Comparison of ENCODE assay signal across 1 cellular context in the genomic region with DNA sequence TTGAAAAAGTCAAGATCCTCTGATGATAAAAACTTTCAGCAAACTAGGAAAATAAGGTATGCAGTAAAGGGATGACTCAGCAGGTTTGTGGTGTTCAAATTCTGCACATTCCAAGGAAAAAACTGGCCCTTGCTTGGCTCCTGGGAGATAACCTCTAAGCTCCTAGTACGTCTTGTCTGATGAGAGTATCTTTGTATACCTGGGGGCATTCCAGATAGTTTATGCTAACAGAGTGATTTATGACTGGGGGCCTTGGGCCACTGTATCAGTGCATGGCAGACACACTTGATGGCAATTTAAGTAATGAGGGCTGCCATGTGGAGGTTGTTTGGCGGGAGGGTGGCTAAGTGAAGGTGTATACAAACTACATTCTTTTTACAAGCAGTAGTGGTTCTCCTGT.
TF ChIP-seq lines count a peak whose summit lies in the region.

No MANE protein-coding gene starts in this region.

TF ChIP-seq in K562, 482 proteins besides CTCF, POLR2A, EP300 and RAD21 (continues in another document):
- TF ChIP-seq HBP1 (CRISPR knock-in tag; IDR thresholded peaks at IDR 0.05) (no peak), E2F6 (IDR thresholded peaks at IDR 0.05; ENCODE audit: borderline replicate concordance in 1 of 2, extremely low read depth in 1 of 2, insufficient read depth in 1 of 2, insufficient read length in 1 of 2, low read depth in 1 of 2, low read length in 1 of 2, poor library complexity in 1 of 2, severe bottlenecking in 1 of 2) (peak in 1 of 2 experiments; percentile 26), CTBP1 (IDR thresholded peaks at IDR 0.05; ENCODE audit: borderline replicate concordance) (peak; percentile 80), NONO (IDR thresholded peaks at IDR 0.05; ENCODE audit: low read depth in 2 of 2, low read length in 1 of 2) (0 out of 4 replicates have a peak, but pooled peaks of 1 of the 2 experiments have one; percentile 17), MEIS2 (IDR thresholded peaks at IDR 0.05; ENCODE audit: partially characterized antibody) (peak; percentile 94), TAL1 (IDR thresholded peaks at IDR 0.05) (peak; percentile 66), TCF3 (CRISPR knock-in tag; IDR thresholded peaks at IDR 0.05) (peak; percentile 66), NFE2L1 (tag; IDR thresholded peaks at IDR 0.05; ENCODE audit: borderline replicate concordance, low read depth) (peak; percentile 86), ZNF395 (CRISPR knock-in tag; IDR thresholded peaks at IDR 0.05) (no peak), PKNOX1 (IDR thresholded peaks at IDR 0.05) (peak; percentile 79), TGIF2 (CRISPR knock-in tag; IDR thresholded peaks at IDR 0.05) (no peak), CBFA2T3 (IDR thresholded peaks at IDR 0.05) (peak; percentile 84), RBM34 (IDR thresholded peaks at IDR 0.05; ENCODE audit: borderline replicate concordance, insufficient read depth, low read length) (no peak), CBFA2T2 (conservative IDR thresholded peaks at IDR 0.05) (peak; percentile 69), ZNF316 (IDR thresholded peaks at IDR 0.05) (peak; percentile 99), DMBX1 (CRISPR knock-in tag; IDR thresholded peaks at IDR 0.05; ENCODE audit: borderline replicate concordance) (peak; percentile 29; the same call in 1 of the 2 replicates), SUPT5H (IDR thresholded peaks at IDR 0.05) (no peak), SMARCA4 (IDR thresholded peaks at IDR 0.05) (peak; percentile 56; the same call in 1 of the 2 replicates), SMARCE1 (IDR thresholded peaks at IDR 0.05) (peak; percentile 53; the same call in 1 of the 2 replicates), MAFF (IDR thresholded peaks at IDR 0.05; ENCODE audit: low read length) (peak; percentile 98), ZNF354B (CRISPR knock-in tag; IDR thresholded peaks at IDR 0.05) (no peak), CBFB (CRISPR knock-in tag; IDR thresholded peaks at IDR 0.05) (no peak), ETS2 (tag; IDR thresholded peaks at IDR 0.05; ENCODE audit: borderline replicate concordance, poor library complexity, severe bottlenecking) (no peak), NFE2 (IDR thresholded peaks at IDR 0.05; ENCODE audit: low read depth) (peak; percentile 93), SRF (CRISPR knock-in tag; IDR thresholded peaks at IDR 0.05) (no peak), STAT5B (CRISPR knock-in tag; IDR thresholded peaks at IDR 0.05) (no peak), RBM15 (IDR thresholded peaks at IDR 0.05; ENCODE audit: insufficient read depth, low read length) (no peak), POLR2AphosphoS5 (IDR thresholded peaks at IDR 0.05; ENCODE audit: control insufficient read depth, insufficient read depth, low read depth, low read length) (peak; percentile 64; the same call in 1 of the 2 replicates), CXXC5 (CRISPR knock-in tag; IDR thresholded peaks at IDR 0.05) (peak; percentile 68), TEAD4 (IDR thresholded peaks at IDR 0.05; ENCODE audit: low read length) (peak; percentile 82), TEAD4 (CRISPR knock-in tag; IDR thresholded peaks at IDR 0.05; ENCODE audit: borderline replicate concordance) (no peak), BACH1 (tag; IDR thresholded peaks at IDR 0.05) (peak; percentile 88), DPF2 (IDR thresholded peaks at IDR 0.05) (peak; percentile 77), STAT5A (IDR thresholded peaks at IDR 0.05; ENCODE audit: borderline replicate concordance, low read length) (peak; percentile 32; the same call in 1 of the 2 replicates), SOX6 (IDR thresholded peaks at IDR 0.05) (peak; percentile 24; the same call in 1 of the 2 replicates), MECOM (CRISPR knock-in tag; IDR thresholded peaks at IDR 0.05) (peak; percentile 47; the same call in 1 of the 2 replicates), BMI1 (IDR thresholded peaks at IDR 0.05; ENCODE audit: low read length) (no peak), MEF2A (IDR thresholded peaks at IDR 0.05; ENCODE audit: control insufficient read depth, low read depth, low read length) (no peak), JUND (IDR thresholded peaks at IDR 0.05; ENCODE audit: borderline replicate concordance, low read depth, low read length) (0 out of 2 replicates have a peak, but pooled peaks have one; percentile 6), JUND (tag; IDR thresholded peaks at IDR 0.05; ENCODE audit: borderline replicate concordance, low read depth, low read length) (no peak), MAZ (CRISPR knock-in tag; conservative IDR thresholded peaks at IDR 0.05 in 1 of 2, IDR thresholded peaks at IDR 0.05 in 1 of 2) (no peak), ARID1B (IDR thresholded peaks at IDR 0.05) (peak; percentile 84), KDM1A (IDR thresholded peaks at IDR 0.05) (peak; percentile 55 to 59; a peak in 1 of 4 replicates), NCOR1 (IDR thresholded peaks at IDR 0.05) (peak; percentile 60; the same call in 1 of the 2 replicates), NFIC (IDR thresholded peaks at IDR 0.05) (peak; percentile 35; the same call in 1 of the 2 replicates), MAFG (tag; conservative IDR thresholded peaks at IDR 0.05) (peak; percentile 99), HDAC3 (IDR thresholded peaks at IDR 0.05; ENCODE audit: borderline replicate concordance, partially characterized antibody) (peak; percentile 35), PBX2 (CRISPR knock-in tag; IDR thresholded peaks at IDR 0.05; ENCODE audit: low read depth) (no peak), PBX2 (tag; conservative IDR thresholded peaks at IDR 0.05; ENCODE audit: low read depth) (peak; percentile 89), TEAD2 (tag; IDR thresholded peaks at IDR 0.05) (0 out of 2 replicates have a peak, but pooled peaks have one; percentile 74), ZZZ3 (IDR thresholded peaks at IDR 0.05) (no peak), HCFC1 (IDR thresholded peaks at IDR 0.05; ENCODE audit: low read depth, low read length) (no peak), ZEB2 (IDR thresholded peaks at IDR 0.05) (peak; percentile 81), NFRKB (IDR thresholded peaks at IDR 0.05; ENCODE audit: low read depth) (no peak), POLR2H (tag; IDR thresholded peaks at IDR 0.05; ENCODE audit: low read depth) (no peak), RCOR1 (IDR thresholded peaks at IDR 0.05; ENCODE audit: borderline replicate concordance in 1 of 2, low read depth in 2 of 2, low read length in 2 of 2) (0 out of 4 replicates have a peak, but pooled peaks of 1 of the 2 experiments have one; percentile 24), MNT (conservative IDR thresholded peaks at IDR 0.05) (0 out of 4 replicates have a peak, but pooled peaks of 1 of the 2 experiments have one; percentile 41), MAFK (IDR thresholded peaks at IDR 0.05; ENCODE audit: low read length) (peak; percentile 97)
- TF ChIP-seq, protein P1, sequence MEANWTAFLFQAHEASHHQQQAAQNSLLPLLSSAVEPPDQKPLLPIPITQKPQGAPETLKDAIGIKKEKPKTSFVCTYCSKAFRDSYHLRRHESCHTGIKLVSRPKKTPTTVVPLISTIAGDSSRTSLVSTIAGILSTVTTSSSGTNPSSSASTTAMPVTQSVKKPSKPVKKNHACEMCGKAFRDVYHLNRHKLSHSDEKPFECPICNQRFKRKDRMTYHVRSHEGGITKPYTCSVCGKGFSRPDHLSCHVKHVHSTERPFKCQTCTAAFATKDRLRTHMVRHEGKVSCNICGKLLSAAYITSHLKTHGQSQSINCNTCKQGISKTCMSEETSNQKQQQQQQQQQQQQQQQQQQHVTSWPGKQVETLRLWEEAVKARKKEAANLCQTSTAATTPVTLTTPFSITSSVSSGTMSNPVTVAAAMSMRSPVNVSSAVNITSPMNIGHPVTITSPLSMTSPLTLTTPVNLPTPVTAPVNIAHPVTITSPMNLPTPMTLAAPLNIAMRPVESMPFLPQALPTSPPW (CRISPR knock-in tag; IDR thresholded peaks at IDR 0.05) = peak; percentile 37; the same call in 1 of the 2 replicates
- TF ChIP-seq, protein P2, sequence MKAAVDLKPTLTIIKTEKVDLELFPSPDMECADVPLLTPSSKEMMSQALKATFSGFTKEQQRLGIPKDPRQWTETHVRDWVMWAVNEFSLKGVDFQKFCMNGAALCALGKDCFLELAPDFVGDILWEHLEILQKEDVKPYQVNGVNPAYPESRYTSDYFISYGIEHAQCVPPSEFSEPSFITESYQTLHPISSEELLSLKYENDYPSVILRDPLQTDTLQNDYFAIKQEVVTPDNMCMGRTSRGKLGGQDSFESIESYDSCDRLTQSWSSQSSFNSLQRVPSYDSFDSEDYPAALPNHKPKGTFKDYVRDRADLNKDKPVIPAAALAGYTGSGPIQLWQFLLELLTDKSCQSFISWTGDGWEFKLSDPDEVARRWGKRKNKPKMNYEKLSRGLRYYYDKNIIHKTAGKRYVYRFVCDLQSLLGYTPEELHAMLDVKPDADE (conservative IDR thresholded peaks at IDR 0.05; ENCODE audit: control insufficient read depth, low read depth, low read length) = no peak
- TF ChIP-seq, protein P3, sequence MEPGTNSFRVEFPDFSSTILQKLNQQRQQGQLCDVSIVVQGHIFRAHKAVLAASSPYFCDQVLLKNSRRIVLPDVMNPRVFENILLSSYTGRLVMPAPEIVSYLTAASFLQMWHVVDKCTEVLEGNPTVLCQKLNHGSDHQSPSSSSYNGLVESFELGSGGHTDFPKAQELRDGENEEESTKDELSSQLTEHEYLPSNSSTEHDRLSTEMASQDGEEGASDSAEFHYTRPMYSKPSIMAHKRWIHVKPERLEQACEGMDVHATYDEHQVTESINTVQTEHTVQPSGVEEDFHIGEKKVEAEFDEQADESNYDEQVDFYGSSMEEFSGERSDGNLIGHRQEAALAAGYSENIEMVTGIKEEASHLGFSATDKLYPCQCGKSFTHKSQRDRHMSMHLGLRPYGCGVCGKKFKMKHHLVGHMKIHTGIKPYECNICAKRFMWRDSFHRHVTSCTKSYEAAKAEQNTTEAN (CRISPR knock-in tag; IDR thresholded peaks at IDR 0.05) = no peak
